In the genomic region with DNA sequence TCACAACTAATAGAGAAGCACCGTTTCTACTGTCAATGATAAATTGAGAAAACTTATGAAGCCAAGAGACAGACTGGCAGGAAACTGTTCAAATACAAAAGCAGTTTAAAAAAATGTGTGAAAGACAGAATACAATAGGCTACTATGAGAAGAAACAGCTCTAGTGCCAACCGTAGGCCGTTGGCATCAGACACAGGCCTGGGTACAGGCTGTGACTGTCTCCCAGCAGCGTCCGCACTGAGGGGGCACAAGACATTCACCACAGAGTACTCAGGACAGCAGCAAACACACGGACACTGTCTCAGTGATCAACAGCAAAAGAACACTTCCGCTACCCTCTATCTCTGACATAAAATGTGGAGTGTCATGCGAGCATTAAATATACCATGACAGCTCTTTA, we compare ENCODE assay signal across 15 cellular contexts.
"Had no signal": no experiment of that assay in that cellular context is flagged by ENCODE, and none has a peak within 500 bp of the region (broad histone marks: within the 10 kb centered on the region; RNA-seq: fewer than 3 reads in every experiment).

No MANE protein-coding gene starts in this region.

- FAIRE-seq: kidney had no signal

- DNase-seq: activated CD4-positive, alpha-beta T cell treated with anti-CD3 and anti-CD28 coated beads for 4 hours; activated CD8-positive, alpha-beta T cell treated with anti-CD3 and anti-CD28 coated beads for 36 hours; activated gamma-delta T cell; activated T-cell treated with anti-CD3 and anti-CD28 coated beads, Interleukin-2, amount 50 U/mL, for 4 hours; effector memory CD8-positive, alpha-beta T cell; foreskin melanocyte; kidney; left ventricle myocardium inferior; mesenchymal stem cell; SJCRH30; stimulated activated CD4-positive, alpha-beta T cell treated with anti-CD3 and anti-CD28 coated beads, Interleukin-12 subunit alpha, Interleukin-12 subunit beta, amount 100 ng/mL, for 4 hours; stimulated activated CD4-positive, alpha-beta T cell treated with anti-CD3 and anti-CD28 coated beads, Interleukin-2, amount 100 ng/mL, for 24 hours; T-helper 2 cell; upper lobe of right lung had no signal

- H3K9me3 ChIP-seq: left ventricle myocardium inferior, SJCRH30, upper lobe of right lung had no signal

- H3K4me1 ChIP-seq: left ventricle myocardium inferior, SJCRH30, upper lobe of right lung had no signal

- H3K27ac ChIP-seq: epithelial cell of prostate, left ventricle myocardium inferior, SJCRH30, upper lobe of right lung had no signal

- H3K4me3 ChIP-seq: left ventricle myocardium inferior, SJCRH30, upper lobe of right lung had no signal

- H3K27me3 ChIP-seq: SJCRH30, upper lobe of right lung had no signal
